In the genomic region with DNA sequence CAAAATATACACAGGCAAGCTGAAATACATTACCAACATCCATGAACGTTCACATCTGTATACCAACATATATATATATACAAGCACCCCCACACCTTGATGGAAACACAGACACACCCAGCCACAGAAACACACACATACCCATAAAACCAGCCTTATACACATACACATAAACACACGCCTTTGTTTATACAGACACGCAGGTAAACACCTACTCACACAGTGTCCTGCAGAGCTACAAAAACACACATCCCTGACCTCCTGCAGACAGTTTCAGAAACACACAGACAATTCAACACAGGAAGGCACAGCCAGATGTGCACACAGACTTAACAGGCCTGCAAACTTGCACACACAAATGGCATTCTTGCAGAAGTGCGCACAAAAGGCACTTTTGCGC, we compare ENCODE assay signal across 28 cellular contexts. TPM values are rescaled to one million over a fixed set of nuclear protein-coding genes. Genes with fewer than 3 reads are reported as not detected.
"Had no signal": no experiment of that assay in that cellular context is flagged by ENCODE, and none has a peak within 500 bp of the region (broad histone marks: within the 10 kb centered on the region; RNA-seq: fewer than 3 reads in every experiment).

No MANE protein-coding gene starts in this region.

- H3K4me1 ChIP-seq: SJSA1 had no signal

- H3K4me2 ChIP-seq: KMS-11 had no signal

- H3K4me3 ChIP-seq: adrenal gland, MG63, SJSA1 had no signal

- H3K9ac ChIP-seq: KMS-11 had no signal

- H3K27ac ChIP-seq: adrenal gland, KMS-11, SJSA1 had no signal

- H3K4me3 Mint-ChIP-seq: activated CD8-positive, alpha-beta T cell treated with anti-CD3 and anti-CD28 coated beads for 36 hours; activated naive CD8-positive, alpha-beta T cell treated with anti-CD3 and anti-CD28 coated beads, Interleukin-2, amount 10 ng/mL, durations not matched to agents 7 days and 5 days; T-helper 1 cell treated with Interleukin-12 subunit alpha and Interleukin-12 subunit beta and Interleukin-4 antibody, amounts not matched to agents 30 μg/mL and 1 μg/mL, for 36 hours had no signal

- H3K36me3 ChIP-seq: adrenal gland, MG63, SJSA1 had no signal

- DNase-seq: activated CD4-positive, alpha-beta T cell treated with anti-CD3 and anti-CD28 coated beads for 4 hours; activated CD8-positive, alpha-beta memory T cell treated with anti-CD3 and anti-CD28 coated beads, Interleukin-2, amount 50 U/mL, for 48 hours; activated CD8-positive, alpha-beta T cell treated with anti-CD3 and anti-CD28 coated beads for 36 hours; activated naive CD4-positive, alpha-beta T cell treated with anti-CD3 and anti-CD28 coated beads, Interleukin-2, amount 50 U/mL, for 16 hours; activated naive CD8-positive, alpha-beta T cell treated with anti-CD3 and anti-CD28 coated beads, Interleukin-2, amount 10 ng/mL, durations not matched to agents 7 days and 5 days; activated T-cell treated with anti-CD3 and anti-CD28 coated beads, Interleukin-2, amount 50 U/mL, for 1 hour; adrenal gland; anterior cingulate cortex; cerebellar nuclear complex; MG63; MV-4-11; NCI-H1092 treated with DMSO at 0.1 percent for 48 hours; NCI-H1436; NCI-H1694 treated with DMSO at 0.1 percent for 48 hours; NCI-H2029 treated with DMSO at 0.1 percent for 48 hours; NCI-H446; NCI-H524; NCI-H82; NK-92 treated with Interleukin-12 subunit alpha and Interleukin-12 subunit beta, amount 100 ng/mL, for 24 hours; OCI-M1; SHP77; SW 1271 had no signal

- H3K27ac Mint-ChIP-seq: activated CD8-positive, alpha-beta T cell treated with anti-CD3 and anti-CD28 coated beads for 36 hours; activated naive CD8-positive, alpha-beta T cell treated with anti-CD3 and anti-CD28 coated beads, Interleukin-2, amount 10 ng/mL, durations not matched to agents 7 days and 5 days; T-helper 1 cell treated with Interleukin-12 subunit alpha and Interleukin-12 subunit beta and Interleukin-4 antibody, amounts not matched to agents 30 μg/mL and 1 μg/mL, for 36 hours had no signal

- H3K36me3 Mint-ChIP-seq: activated naive CD8-positive, alpha-beta T cell treated with anti-CD3 and anti-CD28 coated beads, Interleukin-2, amount 10 ng/mL, durations not matched to agents 7 days and 5 days had no signal

- H3K9me3 ChIP-seq: adrenal gland had no signal

- H3K27me3 ChIP-seq: MG63, SJSA1 had no signal

- ATAC-seq: activated CD4-positive, CD25-positive, alpha-beta regulatory T cell treated with anti-CD3 and anti-CD28 coated beads, Interleukin-2, amount 50 U/mL, for 24 hours; activated CD8-positive, alpha-beta T cell treated with anti-CD3 and anti-CD28 coated beads for 36 hours; SK-N-SH treated with all-trans-retinoic acid at 6 μM for 48 hours had no signal

RNA-seq across cellular contexts. Expression of a gene that starts 21.3 kb away (rescaled TPM):
- total RNA-seq: activated CD8-positive, alpha-beta T cell treated with anti-CD3 and anti-CD28 coated beads for 36 hours; activated naive CD8-positive, alpha-beta T cell treated with anti-CD3 and anti-CD28 coated beads, Interleukin-2, amount 10 ng/mL, durations not matched to agents 7 days and 5 days; adrenal gland; cardiac septum; SJSA1 had no signal
- polyA plus RNA-seq: adrenal gland had no signal

RNA-seq across cellular contexts. Expression of a gene that starts 54.9 kb away (rescaled TPM):
- total RNA-seq: SJSA1 had no signal
